ENCODE assay signal across 24 cellular contexts in genomic region chr4:158841540-158841939, GRCh38.
DNase-seq lines count a peak whose midpoint lies in the region; ATAC-seq and TF ChIP-seq lines count a peak whose summit lies in the region.
"Had no signal": no experiment of that assay in that cellular context is flagged by ENCODE, and none has a peak within 500 bp of the region (broad histone marks: within the 10 kb centered on the region; RNA-seq: fewer than 3 reads in every experiment).

No MANE protein-coding gene starts in this region.

- H3K79me2 ChIP-seq in hepatocyte, result no peaks in the 10 kb centered on the region

- ATAC-seq in Right ventricle myocardium inferior (peak; percentile 97), heart right ventricle (peak; percentile 59 to 96 (median 86)), GM18520 (IDR thresholded peaks at IDR 0.05; ENCODE audit: unreplicated experiment) (no peak)
- ATAC-seq: HCT116 had no signal

- H3K9me3 ChIP-seq in heart right ventricle (no peaks in the 10 kb centered on the region), hepatocyte (ENCODE audit: low read depth) (no peaks in the 10 kb centered on the region)
- H3K9me3 ChIP-seq: BE2C had no signal

- peaks cover 0 to 27% (median 4%) of the 10 kb centered on the region in 9 donors for H3K4me1 ChIP-seq in heart right ventricle
- H3K4me1 ChIP-seq in hepatocyte (ENCODE audit: insufficient read depth), result peaks cover 11% of the 10 kb centered on the region
- H3K4me1 ChIP-seq: BE2C had no signal

- no peaks in the 10 kb centered on the region for H3K27me3 ChIP-seq in heart right ventricle
- H3K27me3 ChIP-seq in hepatocyte, result no peaks in the 10 kb centered on the region
- H3K27me3 ChIP-seq in dorsolateral prefrontal cortex, result no peaks in the 10 kb centered on the region
- H3K27me3 ChIP-seq: BE2C had no signal

- no peaks in the 10 kb centered on the region for H3K9me2 ChIP-seq in hepatocyte (replicated peaks; ENCODE audit: insufficient read depth)

- no peak overlapping the region for H2AFZ ChIP-seq in hepatocyte
- H2AFZ ChIP-seq: PC-9 had no signal

- no peaks in the 10 kb centered on the region for H4K20me1 ChIP-seq in hepatocyte (ENCODE audit: insufficient read depth, poor library complexity, severe bottlenecking)

- WGBS in heart right ventricle, 2 donors, result 25 to 45% methylated on average over 3 of the region's 3 CpGs
- WGBS in hepatocyte (ENCODE audit: low lambda C conversion rate, missing lambda C conversion rate), result 75% methylated on average over 3 of the region's 3 CpGs

- H3K36me3 ChIP-seq in heart right ventricle, result peaks cover 0 to 88% (median 3%) of the 10 kb centered on the region in 9 donors
- H3K36me3 ChIP-seq in hepatocyte (replicated peaks; ENCODE audit: insufficient read depth, low read depth), result no peaks in the 10 kb centered on the region
- H3K36me3 ChIP-seq: BE2C had no signal

- intact Hi-C loops in Right ventricle myocardium inferior (cut with DNase I), result loop anchor here (5.0 kb wide), 1 partner anchor 34 kb away; no protein-coding TSS in a partner anchor
- intact Hi-C loops in cardiac septum (cut with DNase I), result loop anchor here (5.0 kb wide), 1 partner anchor 34 kb away; no protein-coding TSS in a partner anchor
- intact Hi-C loops in heart right ventricle (cut with DNase I), result loop anchor here in 4 of 10 donors (1.0 to 5.0 kb wide), 6 partner anchors 15 to 74 kb away; partner anchors contain the start of gene FNIP2 (in 1 of the 4)
- intact Hi-C loops in dorsolateral prefrontal cortex (cut with DNase I), result no loop called here

- H3K27ac ChIP-seq in heart right ventricle (peak overlapping the region; percentile 1 to 74 (median 60)), hepatocyte (no peak overlapping the region), dorsolateral prefrontal cortex (peak overlapping the region in 1 of 59 donors; percentile 12)
- H3K27ac ChIP-seq: PC-9 had no signal

- DNase-seq in Right ventricle myocardium inferior (ENCODE audit: missing footprints) (no peak), cardiac septum (ENCODE audit: low spot score) (no peak), heart right ventricle (peak in 1 of 2 donors; percentile 44), hepatocyte (ENCODE audit: low spot score) (peak; percentile 29), dorsolateral prefrontal cortex (no peak), GF-D8 (lab: John Stamatoyannopoulos, UW) (no peak)
- DNase-seq: 8988T; ACHN; BE2C; CD8-positive, alpha-beta memory T cell; DMS 273 treated with DMSO at 0.1 percent for 48 hours; DMS79; EL; GDM1; IMR-90; KG1; MM.1S; NCI-H2029; NCI-H526 treated with DMSO at 0.1 percent for 48 hours; PC-9; RPMI8226; SHP77 treated with DMSO at 0.1 percent for 48 hours had no signal

- TF ChIP-seq CTCF in heart right ventricle (IDR thresholded peaks at IDR 0.05) (no peak), hepatocyte (IDR thresholded peaks at IDR 0.05; ENCODE audit: poor library complexity) (no peak), dorsolateral prefrontal cortex (IDR thresholded peaks at IDR 0.05 in 54 of 56, conservative IDR thresholded peaks at IDR 0.05 in 2 of 56; ENCODE audit: low read depth in 1 of 56, partially characterized antibody in 56 of 56) (no peak)

- H3K4me3 ChIP-seq in heart right ventricle (peak overlapping the region; percentile 2 to 46 (median 32)), hepatocyte (no peak overlapping the region), dorsolateral prefrontal cortex (no peak overlapping the region)
- H3K4me3 ChIP-seq: PC-9 had no signal

- H3K4me2 ChIP-seq in hepatocyte, result no peak overlapping the region
- H3K4me2 ChIP-seq: PC-9 had no signal

Comparison
In these comparisons a context has a peak if more than half of its experiments do, and no peak if none do; other contexts are left out.
1. H3K4me3 ChIP-seq: peak in heart right ventricle (10 of 10); none in hepatocyte (single experiment) and dorsolateral prefrontal cortex (0 of 59).
2. intact Hi-C loops: an anchor here in Right ventricle myocardium inferior (5.0 kb wide) and cardiac septum (5.0 kb wide); none called in dorsolateral prefrontal cortex.